In genomic region chr17:36640346-36640745, GRCh38 we compare ENCODE assay signal across 20 cellular contexts. TPM values are rescaled to one million over a fixed set of nuclear protein-coding genes. Genes with fewer than 3 reads are reported as not detected.
A peak's percentile ranks its signal among the peaks of the same experiment; 100 is the strongest.
DNase-seq lines count a peak whose midpoint lies in the region; ATAC-seq and TF ChIP-seq lines count a peak whose summit lies in the region.
"Had no signal": no experiment of that assay in that cellular context is flagged by ENCODE, and none has a peak within 500 bp of the region (broad histone marks: within the 10 kb centered on the region; RNA-seq: fewer than 3 reads in every experiment).

No MANE protein-coding gene starts in this region.

- H3K27me3 ChIP-seq in SK-N-SH (ENCODE audit: insufficient read depth) (peaks cover 40% of the 10 kb centered on the region), neural progenitor cell (peaks cover 70% of the 10 kb centered on the region), GM23248 (replicated peaks; ENCODE audit: insufficient read depth) (peaks cover 77% of the 10 kb centered on the region)

- no peak for TF ChIP-seq RAD21 in SK-N-SH (IDR thresholded peaks at IDR 0.05; ENCODE audit: low read length)

- H3K9ac ChIP-seq in SK-N-SH (no peak overlapping the region), neural progenitor cell (no peak overlapping the region), GM23248 (no peak overlapping the region)
- H3K9ac ChIP-seq: BLaER1 treated with 17β-estradiol and CSF1 and Interleukin-3, amounts not matched to agents 10 nM and 100 nM had no signal

- H3K4me2 ChIP-seq in SK-N-SH, result no peak overlapping the region
- H3K4me2 ChIP-seq in neural progenitor cell, result no peak overlapping the region
- no peak overlapping the region for H3K4me2 ChIP-seq in GM23248 (ENCODE audit: unreplicated experiment)
- H3K4me2 ChIP-seq: A549; BLaER1 treated with 17β-estradiol and CSF1 and Interleukin-3, amounts not matched to agents 10 nM and 100 nM had no signal

- H3K4me3 ChIP-seq in SK-N-SH (ENCODE audit: low read depth in 2 of 2, low read length in 1 of 2), result no peak overlapping the region
- H3K4me3 ChIP-seq in HEK293 (ENCODE audit: low read depth, low read length), result no peak overlapping the region
- no peak overlapping the region for H3K4me3 ChIP-seq in neural progenitor cell
- no peak overlapping the region for H3K4me3 ChIP-seq in GM23248
- H3K4me3 ChIP-seq: A549; BLaER1 treated with 17β-estradiol and CSF1 and Interleukin-3, amounts not matched to agents 10 nM and 100 nM had no signal

- H3K79me2 ChIP-seq in SK-N-SH (ENCODE audit: insufficient read depth), result no peaks in the 10 kb centered on the region
- no peaks in the 10 kb centered on the region for H3K79me2 ChIP-seq in neural progenitor cell (ENCODE audit: low read depth)
- H3K79me2 ChIP-seq in GM23248 (ENCODE audit: insufficient read depth), result no peaks in the 10 kb centered on the region

- H3K4me3 Mint-ChIP-seq in nephron progenitor cell (peak overlapping the region; percentile 10), neural progenitor cell (peak overlapping the region; percentile 72)
- H3K4me3 Mint-ChIP-seq: B cell; CD4-positive, alpha-beta T cell; CD8-positive, alpha-beta T cell had no signal

- H3K27ac Mint-ChIP-seq in nephron progenitor cell (no peak overlapping the region), neural progenitor cell (no peak overlapping the region)
- H3K27ac Mint-ChIP-seq: B cell; CD4-positive, alpha-beta T cell; CD8-positive, alpha-beta T cell had no signal

- no peaks in the 10 kb centered on the region for H3K36me3 ChIP-seq in SK-N-SH (replicated peaks in 1 of 2; ENCODE audit: control insufficient read depth in 1 of 2, insufficient read depth in 2 of 2, low read length in 1 of 2)
- H3K36me3 ChIP-seq in HEK293 (ENCODE audit: control insufficient read depth in 2 of 2, insufficient read depth in 1 of 2, low read length in 2 of 2), result no peaks in the 10 kb centered on the region
- H3K36me3 ChIP-seq in neural progenitor cell, result no peaks in the 10 kb centered on the region
- H3K36me3 ChIP-seq in GM23248 (ENCODE audit: low read depth), result no peaks in the 10 kb centered on the region
- H3K36me3 ChIP-seq: BLaER1 treated with 17β-estradiol and CSF1 and Interleukin-3, amounts not matched to agents 10 nM and 100 nM had no signal

- no peaks in the 10 kb centered on the region for H3K9me2 ChIP-seq in SK-N-SH
- no peaks in the 10 kb centered on the region for H3K9me2 ChIP-seq in GM23248 (ENCODE audit: insufficient read depth)

- DNase-seq in SK-N-SH (no peak), nephron progenitor cell (no peak), neural progenitor cell (ENCODE audit: low spot score) (no peak), amygdala (lab: John Stamatoyannopoulos, UW) (no peak), GM23248 (no peak), NCI-H524 treated with DMSO at 0.1 percent for 48 hours (lab: John Stamatoyannopoulos, UW) (no peak)
- DNase-seq: AML-193; Caco-2; Calu3; CD4-positive, alpha-beta T cell; CD8-positive, alpha-beta T cell; DMS79 treated with DMSO at 0.1 percent for 48 hours; GF-D8 had no signal

- no peak for TF ChIP-seq CTCF in SK-N-SH (IDR thresholded peaks at IDR 0.05)
- no peak for TF ChIP-seq CTCF in HEK293 (tag by site-specific recombination; IDR thresholded peaks at IDR 0.05)
- no peak for TF ChIP-seq CTCF in nephron progenitor cell (IDR thresholded peaks at IDR 0.05)
- no peak for TF ChIP-seq CTCF in neural progenitor cell (IDR thresholded peaks at IDR 0.05)

- H3K27ac ChIP-seq in SK-N-SH (ENCODE audit: low read depth in 2 of 2, low read length in 1 of 2) (no peak overlapping the region), HEK293 (ENCODE audit: extremely low read depth, low read depth, low read length) (no peak overlapping the region), neural progenitor cell (no peak overlapping the region), GM23248 (no peak overlapping the region)
- H3K27ac ChIP-seq: 22Rv1; A549; BLaER1 treated with 17β-estradiol and CSF1 and Interleukin-3, amounts not matched to agents 10 nM and 100 nM; C4-2B had no signal

- H3F3A ChIP-seq in SK-N-SH (replicated peaks; ENCODE audit: insufficient read depth) (no peaks in the 10 kb centered on the region), neural progenitor cell (ENCODE audit: low read depth) (peaks cover 16% of the 10 kb centered on the region), GM23248 (ENCODE audit: insufficient read depth) (no peaks in the 10 kb centered on the region)

- peaks cover 0 to 2% of the 10 kb centered on the region in 2 experiments; a peak in 1 of 4 replicates for H3K4me1 ChIP-seq in SK-N-SH (ENCODE audit: control insufficient read depth in 1 of 2, insufficient read depth in 2 of 2, low read depth in 1 of 2, low read length in 1 of 2)
- peaks cover 6% of the 10 kb centered on the region for H3K4me1 ChIP-seq in HEK293 (ENCODE audit: control insufficient read depth, insufficient read depth, low read length)
- peaks cover 16% of the 10 kb centered on the region for H3K4me1 ChIP-seq in neural progenitor cell
- H3K4me1 ChIP-seq in GM23248 (ENCODE audit: insufficient read depth), result peaks cover 5% of the 10 kb centered on the region; the same call in 1 of the 2 replicates
- H3K4me1 ChIP-seq: A549 had no signal

- H2AFZ ChIP-seq in SK-N-SH (ENCODE audit: low read depth) (no peak overlapping the region), neural progenitor cell (replicated peaks) (no peak overlapping the region), GM23248 (no peak overlapping the region)

- H3K9me3 ChIP-seq in SK-N-SH (no peaks in the 10 kb centered on the region), HEK293 (ENCODE audit: control insufficient read depth, insufficient read depth, low read depth, low read length) (no peaks in the 10 kb centered on the region), neural progenitor cell (ENCODE audit: low read depth) (no peaks in the 10 kb centered on the region), GM23248 (ENCODE audit: low read depth) (no peaks in the 10 kb centered on the region)
- H3K9me3 ChIP-seq: A549, Caco-2 had no signal

- H3K4me1 Mint-ChIP-seq in nephron progenitor cell (peaks cover 56% of the 10 kb centered on the region), neural progenitor cell (peaks cover 20% of the 10 kb centered on the region)

- WGBS in SK-N-SH (ENCODE audit: low lambda C conversion rate), result 80% methylated on average over 2 of the region's 2 CpGs
- 64 to 65% methylated on average over 2 of the region's 2 CpGs for WGBS in GM23248 (ENCODE audit: low coverage in 1 of 2, low lambda C conversion rate in 2 of 2, missing lambda C conversion rate in 2 of 2), 2 experiments

- TF ChIP-seq EP300 in SK-N-SH (IDR thresholded peaks at IDR 0.05; ENCODE audit: borderline replicate concordance in 1 of 2, low read depth in 1 of 2, low read length in 1 of 2), result no peak

- H3K9me3 Mint-ChIP-seq in nephron progenitor cell, result peaks cover 10% of the 10 kb centered on the region
- no peaks in the 10 kb centered on the region for H3K9me3 Mint-ChIP-seq in neural progenitor cell
- H3K9me3 Mint-ChIP-seq: CD4-positive, alpha-beta T cell; CD8-positive, alpha-beta T cell had no signal

- H4K20me1 ChIP-seq in SK-N-SH (ENCODE audit: insufficient read depth) (no peaks in the 10 kb centered on the region), neural progenitor cell (ENCODE audit: low read depth) (no peaks in the 10 kb centered on the region), GM23248 (ENCODE audit: insufficient read depth) (no peaks in the 10 kb centered on the region)

- in situ Hi-C loops in GM23248 (cut with MboI), result loop anchor here (25.0 kb wide), 1 partner anchor 597 kb away; no protein-coding TSS in a partner anchor

- no peak for ATAC-seq in SK-N-SH treated with all-trans-retinoic acid at 6 μM for 48 hours
- ATAC-seq: CD8-positive, alpha-beta T cell had no signal

- peaks cover 97% of the 10 kb centered on the region for H3K27me3 Mint-ChIP-seq in nephron progenitor cell (ENCODE audit: low read depth, poor library complexity)
- H3K27me3 Mint-ChIP-seq in neural progenitor cell (ENCODE audit: insufficient read depth, low read depth), result peaks cover 55% of the 10 kb centered on the region

- POLR2A ChIA-PET in SK-N-SH (lab: Yijun Ruan, JAX) (no interaction called here), HEK293 (lab: Yijun Ruan, JAX) (interaction anchor here (0.5 kb wide), 1 partner anchor 1918 kb away, joined by 3 read pairs; no protein-coding TSS in a partner anchor)

- CTCF ChIA-PET in SK-N-SH (lab: Yijun Ruan, JAX), result interaction anchor here (0.9 to 3.2 kb wide), 3 partner anchors 11 to 407 kb away, joined by 3 to 13 read pairs (median 3); no protein-coding TSS in a partner anchor
- CTCF ChIA-PET in HEK293 (lab: Yijun Ruan, JAX), result interaction anchor here (0.6 kb wide), 1 partner anchor 572 kb away, joined by 4 read pairs; no protein-coding TSS in a partner anchor

- H3K36me3 Mint-ChIP-seq in nephron progenitor cell (ENCODE audit: low read depth) (no peaks in the 10 kb centered on the region), neural progenitor cell (no peaks in the 10 kb centered on the region)
- H3K36me3 Mint-ChIP-seq: CD8-positive, alpha-beta T cell had no signal

TF ChIP-seq in SK-N-SH, 30 proteins besides CTCF, POLR2A, EP300 and RAD21:
- TF ChIP-seq RFX5 (IDR thresholded peaks at IDR 0.05; ENCODE audit: low read length) (no peak), MXI1 (IDR thresholded peaks at IDR 0.05; ENCODE audit: low read depth, low read length) (no peak), JUND (IDR thresholded peaks at IDR 0.05) (no peak)

TF ChIP-seq in HEK293, 187 proteins besides CTCF, POLR2A, EP300 and RAD21:
- 0 out of 2 replicates have a peak, but pooled peaks have one; percentile 9 for TF ChIP-seq ZNF580 (tag by site-specific recombination; IDR thresholded peaks at IDR 0.05)
- TF ChIP-seq ZNF155 (tag by site-specific recombination; IDR thresholded peaks at IDR 0.05), result no peak
- TF ChIP-seq ZNF146 (tag by site-specific recombination; IDR thresholded peaks at IDR 0.05), result peak; percentile 89

RNA-seq across cellular contexts. Expression of gene MRM1, which starts 39.0 kb away (rescaled TPM):
- polyA plus RNA-seq in SK-N-SH (2012; rRNA removed) (9.8 and 10.9 TPM in 2 replicates), GM23248 (2016; fragmentation: Nextera tagmentation; extraction: Ambion mirVana) (2.8 and 3.8 TPM in 2 replicates)
- 5.9 and 7.9 TPM in 2 replicates for polyA plus RNA-seq in SK-N-SH (2012; cell fraction: cytosol; rRNA removed)
- 24.6 and 27.4 TPM in 2 replicates for polyA plus RNA-seq in SK-N-SH (2012; cell fraction: nucleus; rRNA removed)
- 0.65 and 4.1 TPM in 2 replicates for total RNA-seq in neural progenitor cell (ENCODE audit: low replicate concordance)
- 5.9 TPM in 2 replicates for total RNA-seq in GM23248 (2014; rRNA removed; shearing (Covaris generic))

RNA-seq across cellular contexts. Expression of gene DHRS11, which starts 48.7 kb away (rescaled TPM):
- polyA plus RNA-seq in SK-N-SH (2012; rRNA removed), result 31.6 and 38.5 TPM in 2 replicates
- 19.6 and 23.8 TPM in 2 replicates for polyA plus RNA-seq in SK-N-SH (2012; cell fraction: cytosol; rRNA removed)
- polyA plus RNA-seq in SK-N-SH (2012; cell fraction: nucleus; rRNA removed), result 72.1 and 75.8 TPM in 2 replicates
- total RNA-seq in neural progenitor cell (ENCODE audit: low replicate concordance), result 14.4 and 27.3 TPM in 2 replicates
- total RNA-seq in GM23248 (2014; rRNA removed; shearing (Covaris generic)), result 3.1 and 3.9 TPM in 2 replicates
- polyA plus RNA-seq in GM23248 (2016; fragmentation: Nextera tagmentation; extraction: Ambion mirVana), result 4.7 and 5.0 TPM in 2 replicates
